2 cellular contexts compared by ENCODE assay signal in the genomic region with DNA sequence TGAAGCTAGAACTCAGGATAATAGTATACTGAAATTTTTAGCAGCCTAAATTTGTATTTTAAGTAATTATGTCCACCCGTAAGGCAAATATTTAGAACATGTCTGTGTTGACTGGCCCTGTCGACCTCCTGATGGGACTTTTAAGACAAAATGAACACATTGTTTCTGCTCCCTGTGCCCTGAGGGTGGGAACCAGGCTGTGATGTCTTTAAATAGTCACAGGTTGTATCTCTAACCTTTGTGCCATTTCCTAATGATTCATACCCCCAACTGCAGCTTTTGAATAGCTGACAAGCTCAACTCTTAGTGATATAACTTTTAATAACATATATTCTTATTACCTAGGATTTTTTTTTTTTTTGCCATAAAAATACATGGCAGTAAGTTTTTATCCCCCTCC.
TF ChIP-seq lines count a peak whose summit lies in the region.

No MANE protein-coding gene starts in this region.

TF ChIP-seq in HCT116, 20 proteins besides CTCF, POLR2A, EP300 and RAD21 (continued from another document):
- TF ChIP-seq TCF7L2 (IDR thresholded peaks at IDR 0.05; ENCODE audit: borderline replicate concordance, extremely low read depth, insufficient read depth, insufficient read length) (no peak), SRF (IDR thresholded peaks at IDR 0.05; ENCODE audit: low read depth) (no peak), ZNF274 (IDR thresholded peaks at IDR 0.05; ENCODE audit: low read depth, low read length) (no peak), JUND (IDR thresholded peaks at IDR 0.05) (peak; percentile 33; the same call in 1 of the 2 replicates), ELF1 (IDR thresholded peaks at IDR 0.05; ENCODE audit: borderline replicate concordance, low read depth) (no peak), EZH2phosphoT487 (IDR thresholded peaks at IDR 0.05; ENCODE audit: borderline replicate concordance) (no peak), MAX (IDR thresholded peaks at IDR 0.05) (no peak), FOSL1 (IDR thresholded peaks at IDR 0.05; ENCODE audit: low read depth) (peak; percentile 16; the same call in 1 of the 2 replicates), EGR1 (IDR thresholded peaks at IDR 0.05; ENCODE audit: low read depth) (no peak), POLR2AphosphoS5 (IDR thresholded peaks at IDR 0.05; ENCODE audit: low read depth, low read length) (no peak), YY1 (IDR thresholded peaks at IDR 0.05; ENCODE audit: extremely low read depth, insufficient replicate concordance, low read depth, low read length) (no peak), SP1 (IDR thresholded peaks at IDR 0.05; ENCODE audit: low read depth) (0 out of 2 replicates have a peak, but pooled peaks have one; percentile 17), CEBPB (IDR thresholded peaks at IDR 0.05; ENCODE audit: low read depth) (no peak), ZFX (IDR thresholded peaks at IDR 0.05) (no peak), SIN3A (IDR thresholded peaks at IDR 0.05; ENCODE audit: low read depth) (no peak)
- TF ChIP-seq, protein P1, sequence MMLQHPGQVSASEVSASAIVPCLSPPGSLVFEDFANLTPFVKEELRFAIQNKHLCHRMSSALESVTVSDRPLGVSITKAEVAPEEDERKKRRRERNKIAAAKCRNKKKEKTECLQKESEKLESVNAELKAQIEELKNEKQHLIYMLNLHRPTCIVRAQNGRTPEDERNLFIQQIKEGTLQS (IDR thresholded peaks at IDR 0.05) = no peak
- TF ChIP-seq, protein P2, sequence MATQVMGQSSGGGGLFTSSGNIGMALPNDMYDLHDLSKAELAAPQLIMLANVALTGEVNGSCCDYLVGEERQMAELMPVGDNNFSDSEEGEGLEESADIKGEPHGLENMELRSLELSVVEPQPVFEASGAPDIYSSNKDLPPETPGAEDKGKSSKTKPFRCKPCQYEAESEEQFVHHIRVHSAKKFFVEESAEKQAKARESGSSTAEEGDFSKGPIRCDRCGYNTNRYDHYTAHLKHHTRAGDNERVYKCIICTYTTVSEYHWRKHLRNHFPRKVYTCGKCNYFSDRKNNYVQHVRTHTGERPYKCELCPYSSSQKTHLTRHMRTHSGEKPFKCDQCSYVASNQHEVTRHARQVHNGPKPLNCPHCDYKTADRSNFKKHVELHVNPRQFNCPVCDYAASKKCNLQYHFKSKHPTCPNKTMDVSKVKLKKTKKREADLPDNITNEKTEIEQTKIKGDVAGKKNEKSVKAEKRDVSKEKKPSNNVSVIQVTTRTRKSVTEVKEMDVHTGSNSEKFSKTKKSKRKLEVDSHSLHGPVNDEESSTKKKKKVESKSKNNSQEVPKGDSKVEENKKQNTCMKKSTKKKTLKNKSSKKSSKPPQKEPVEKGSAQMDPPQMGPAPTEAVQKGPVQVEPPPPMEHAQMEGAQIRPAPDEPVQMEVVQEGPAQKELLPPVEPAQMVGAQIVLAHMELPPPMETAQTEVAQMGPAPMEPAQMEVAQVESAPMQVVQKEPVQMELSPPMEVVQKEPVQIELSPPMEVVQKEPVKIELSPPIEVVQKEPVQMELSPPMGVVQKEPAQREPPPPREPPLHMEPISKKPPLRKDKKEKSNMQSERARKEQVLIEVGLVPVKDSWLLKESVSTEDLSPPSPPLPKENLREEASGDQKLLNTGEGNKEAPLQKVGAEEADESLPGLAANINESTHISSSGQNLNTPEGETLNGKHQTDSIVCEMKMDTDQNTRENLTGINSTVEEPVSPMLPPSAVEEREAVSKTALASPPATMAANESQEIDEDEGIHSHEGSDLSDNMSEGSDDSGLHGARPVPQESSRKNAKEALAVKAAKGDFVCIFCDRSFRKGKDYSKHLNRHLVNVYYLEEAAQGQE (IDR thresholded peaks at IDR 0.05; ENCODE audit: low read depth) = no peak
- TF ChIP-seq, protein P3, sequence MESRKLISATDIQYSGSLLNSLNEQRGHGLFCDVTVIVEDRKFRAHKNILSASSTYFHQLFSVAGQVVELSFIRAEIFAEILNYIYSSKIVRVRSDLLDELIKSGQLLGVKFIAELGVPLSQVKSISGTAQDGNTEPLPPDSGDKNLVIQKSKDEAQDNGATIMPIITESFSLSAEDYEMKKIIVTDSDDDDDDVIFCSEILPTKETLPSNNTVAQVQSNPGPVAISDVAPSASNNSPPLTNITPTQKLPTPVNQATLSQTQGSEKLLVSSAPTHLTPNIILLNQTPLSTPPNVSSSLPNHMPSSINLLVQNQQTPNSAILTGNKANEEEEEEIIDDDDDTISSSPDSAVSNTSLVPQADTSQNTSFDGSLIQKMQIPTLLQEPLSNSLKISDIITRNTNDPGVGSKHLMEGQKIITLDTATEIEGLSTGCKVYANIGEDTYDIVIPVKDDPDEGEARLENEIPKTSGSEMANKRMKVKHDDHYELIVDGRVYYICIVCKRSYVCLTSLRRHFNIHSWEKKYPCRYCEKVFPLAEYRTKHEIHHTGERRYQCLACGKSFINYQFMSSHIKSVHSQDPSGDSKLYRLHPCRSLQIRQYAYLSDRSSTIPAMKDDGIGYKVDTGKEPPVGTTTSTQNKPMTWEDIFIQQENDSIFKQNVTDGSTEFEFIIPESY (IDR thresholded peaks at IDR 0.05; ENCODE audit: extremely low read depth, insufficient replicate concordance, low read length) = no peak

TF ChIP-seq in HepG2, 621 proteins besides CTCF, POLR2A, EP300 and RAD21:
- TF ChIP-seq, protein P4, sequence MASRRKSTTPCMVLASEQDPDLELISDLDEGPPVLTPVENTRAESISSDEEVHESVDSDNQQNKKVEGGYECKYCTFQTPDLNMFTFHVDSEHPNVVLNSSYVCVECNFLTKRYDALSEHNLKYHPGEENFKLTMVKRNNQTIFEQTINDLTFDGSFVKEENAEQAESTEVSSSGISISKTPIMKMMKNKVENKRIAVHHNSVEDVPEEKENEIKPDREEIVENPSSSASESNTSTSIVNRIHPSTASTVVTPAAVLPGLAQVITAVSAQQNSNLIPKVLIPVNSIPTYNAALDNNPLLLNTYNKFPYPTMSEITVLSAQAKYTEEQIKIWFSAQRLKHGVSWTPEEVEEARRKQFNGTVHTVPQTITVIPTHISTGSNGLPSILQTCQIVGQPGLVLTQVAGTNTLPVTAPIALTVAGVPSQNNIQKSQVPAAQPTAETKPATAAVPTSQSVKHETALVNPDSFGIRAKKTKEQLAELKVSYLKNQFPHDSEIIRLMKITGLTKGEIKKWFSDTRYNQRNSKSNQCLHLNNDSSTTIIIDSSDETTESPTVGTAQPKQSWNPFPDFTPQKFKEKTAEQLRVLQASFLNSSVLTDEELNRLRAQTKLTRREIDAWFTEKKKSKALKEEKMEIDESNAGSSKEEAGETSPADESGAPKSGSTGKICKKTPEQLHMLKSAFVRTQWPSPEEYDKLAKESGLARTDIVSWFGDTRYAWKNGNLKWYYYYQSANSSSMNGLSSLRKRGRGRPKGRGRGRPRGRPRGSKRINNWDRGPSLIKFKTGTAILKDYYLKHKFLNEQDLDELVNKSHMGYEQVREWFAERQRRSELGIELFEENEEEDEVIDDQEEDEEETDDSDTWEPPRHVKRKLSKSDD (CRISPR knock-in tag; IDR thresholded peaks at IDR 0.05; ENCODE audit: low read depth) = no peak
- TF ChIP-seq RBM22 (optimal IDR thresholded peaks at IDR 0.05; ENCODE audit: low read length) = no peak
- no peak for TF ChIP-seq ZNF451 (CRISPR knock-in tag; IDR thresholded peaks at IDR 0.05)
- no peak for TF ChIP-seq CENPX (CRISPR knock-in tag; IDR thresholded peaks at IDR 0.05)
- TF ChIP-seq TIGD3 (CRISPR knock-in tag; IDR thresholded peaks at IDR 0.05; ENCODE audit: borderline replicate concordance) = no peak
- TF ChIP-seq TCF7 (IDR thresholded peaks at IDR 0.05; ENCODE audit: low read depth) = no peak
- TF ChIP-seq ZNF12 (CRISPR knock-in tag; IDR thresholded peaks at IDR 0.05) = no peak
- no peak for TF ChIP-seq CHCHD3 (CRISPR knock-in tag; IDR thresholded peaks at IDR 0.05)
